ENCODE assay signal across 13 cellular contexts in the genomic region with DNA sequence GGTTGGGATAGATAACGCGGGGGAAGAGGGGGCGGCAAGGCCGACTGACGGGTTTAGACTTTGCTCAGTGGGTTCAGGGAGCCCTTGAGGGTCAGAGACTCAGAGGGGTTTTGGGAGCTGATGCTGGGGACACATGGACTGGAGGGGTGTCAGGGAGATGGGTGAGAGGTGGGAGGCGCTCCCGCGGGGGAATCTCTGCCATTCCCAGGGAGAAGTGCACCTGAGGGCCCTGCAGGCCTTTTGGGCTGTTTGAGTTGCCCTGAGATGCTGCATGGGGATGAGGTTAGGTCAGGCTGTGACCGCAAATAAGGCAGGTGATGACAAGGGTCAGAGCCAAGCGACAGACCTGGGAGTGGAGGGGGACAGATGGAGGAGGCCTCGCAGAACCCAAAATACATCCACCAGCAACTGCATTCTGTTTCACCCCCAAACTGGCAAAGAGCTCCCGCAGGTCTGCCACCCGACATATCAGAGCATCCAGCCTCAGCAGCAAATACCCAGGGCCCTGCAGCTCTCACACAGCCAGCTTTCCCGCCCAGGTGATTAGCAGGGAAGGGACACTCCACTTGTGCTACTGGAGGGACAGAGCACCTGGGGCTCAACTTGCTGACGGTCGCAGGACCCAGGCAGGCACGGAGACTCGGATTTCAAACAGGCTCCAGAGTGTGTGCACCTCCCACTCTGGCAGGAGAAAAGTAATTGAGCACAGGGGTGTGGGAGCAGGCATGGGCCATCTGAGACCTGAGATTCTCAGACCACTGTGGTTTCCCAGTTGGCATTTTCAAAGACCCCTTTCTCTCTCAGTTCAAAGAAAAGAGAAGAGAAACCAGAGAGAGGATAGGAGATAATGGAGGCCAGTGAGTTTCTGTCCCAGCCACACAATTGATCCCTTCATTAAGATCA. TPM values are rescaled to one million over a fixed set of nuclear protein-coding genes. Genes with fewer than 3 reads are reported as not detected.
DNase-seq lines count a peak whose midpoint lies in the region; ATAC-seq and TF ChIP-seq lines count a peak whose summit lies in the region.
"Had no signal": no experiment of that assay in that cellular context is flagged by ENCODE, and none has a peak within 500 bp of the region (broad histone marks: within the 10 kb centered on the region; RNA-seq: fewer than 3 reads in every experiment).

No MANE protein-coding gene starts in this region.

- 84% methylated on average over 18 of the region's 18 CpGs for WGBS in urinary bladder

- H3K4me3 ChIP-seq in cardiac muscle cell (no peak overlapping the region), urinary bladder (ENCODE audit: low read depth, low read length) (no peak overlapping the region)
- H3K4me3 ChIP-seq in CD8-positive, alpha-beta T cell (ENCODE audit: low read depth, low read length): no peak overlapping the region
- H3K4me3 ChIP-seq: SJSA1 had no signal

- H3K36me3 ChIP-seq in cardiac muscle cell (peaks cover 16% of the 10 kb centered on the region), urinary bladder (ENCODE audit: insufficient read depth) (no peaks in the 10 kb centered on the region)
- no peaks in the 10 kb centered on the region for H3K36me3 ChIP-seq in CD8-positive, alpha-beta T cell (ENCODE audit: insufficient read depth, low read length)
- H3K36me3 ChIP-seq: SJSA1 had no signal

- H3K27me3 Mint-ChIP-seq in nephron (ENCODE audit: low read depth): peaks cover 21% of the 10 kb centered on the region
- peaks cover 2% of the 10 kb centered on the region for H3K27me3 Mint-ChIP-seq in CD8-positive, alpha-beta T cell (ENCODE audit: low read depth)
- H3K27me3 Mint-ChIP-seq: activated naive CD4-positive, alpha-beta T cell treated with anti-CD3 and anti-CD28 coated beads, Interleukin-2, amount 50 U/mL, for 24 hours; dendritic cell treated with granulocyte-macrophage colony-stimulating factor and Interleukin-4, amounts not matched to agents 40 ng/mL and 50 ng/mL, for 4 days had no signal

- no peaks in the 10 kb centered on the region for H3K9me3 Mint-ChIP-seq in nephron
- no peaks in the 10 kb centered on the region for H3K9me3 Mint-ChIP-seq in CD8-positive, alpha-beta T cell
- H3K9me3 Mint-ChIP-seq: activated naive CD4-positive, alpha-beta T cell treated with anti-CD3 and anti-CD28 coated beads, Interleukin-2, amount 50 U/mL, for 24 hours; dendritic cell treated with granulocyte-macrophage colony-stimulating factor and Interleukin-4, amounts not matched to agents 40 ng/mL and 50 ng/mL, for 4 days had no signal

- ATAC-seq in left cardiac atrium: no peak
- no peak for ATAC-seq in GM21515 (IDR thresholded peaks at IDR 0.05; ENCODE audit: unreplicated experiment)
- no peak for ATAC-seq in GM19395 (IDR thresholded peaks at IDR 0.05; ENCODE audit: unreplicated experiment)
- no peak for ATAC-seq in CD8-positive, alpha-beta T cell

- H3K4me1 Mint-ChIP-seq in nephron: peaks cover 36% of the 10 kb centered on the region
- H3K4me1 Mint-ChIP-seq in CD8-positive, alpha-beta T cell (ENCODE audit: low read depth): no peaks in the 10 kb centered on the region
- H3K4me1 Mint-ChIP-seq: activated naive CD4-positive, alpha-beta T cell treated with anti-CD3 and anti-CD28 coated beads, Interleukin-2, amount 50 U/mL, for 24 hours had no signal

- H3K27me3 ChIP-seq in cardiac muscle cell: no peaks in the 10 kb centered on the region
- no peaks in the 10 kb centered on the region for H3K27me3 ChIP-seq in CD8-positive, alpha-beta T cell (ENCODE audit: insufficient read depth, low read length)
- H3K27me3 ChIP-seq: SJSA1 had no signal

- peak overlapping the region; percentile 8 to 63 (median 31) for H3K27ac Mint-ChIP-seq in nephron
- no peak overlapping the region for H3K27ac Mint-ChIP-seq in CD8-positive, alpha-beta T cell
- H3K27ac Mint-ChIP-seq: activated naive CD4-positive, alpha-beta T cell treated with anti-CD3 and anti-CD28 coated beads, Interleukin-2, amount 50 U/mL, for 24 hours; dendritic cell treated with granulocyte-macrophage colony-stimulating factor and Interleukin-4, amounts not matched to agents 40 ng/mL and 50 ng/mL, for 4 days had no signal

- H3K4me1 ChIP-seq in cardiac muscle cell (ENCODE audit: low read depth): peaks cover 48% of the 10 kb centered on the region
- peaks cover 4% of the 10 kb centered on the region for H3K4me1 ChIP-seq in urinary bladder (ENCODE audit: insufficient read depth)
- H3K4me1 ChIP-seq in CD8-positive, alpha-beta T cell (ENCODE audit: insufficient read depth, low read length): no peaks in the 10 kb centered on the region
- H3K4me1 ChIP-seq: SJSA1 had no signal

- DNase-seq in cardiac muscle cell (ENCODE audit: low read depth in 1 of 2, low spot score in 1 of 2) (peak in 1 of 2 donors; percentile 50), left cardiac atrium (no peak)
- DNase-seq in CD8-positive, alpha-beta T cell: no peak
- DNase-seq: NCI-H526, small intestine had no signal

- no peaks in the 10 kb centered on the region for H3K9me3 ChIP-seq in cardiac muscle cell (ENCODE audit: low read depth)
- H3K9me3 ChIP-seq in CD8-positive, alpha-beta T cell (ENCODE audit: low read length): no peaks in the 10 kb centered on the region
- H3K9me3 ChIP-seq: SJSA1 had no signal

- H3K27ac ChIP-seq in cardiac muscle cell: peak overlapping the region; percentile 92
- H3K27ac ChIP-seq in cingulate gyrus (ENCODE audit: low read depth, low read length): peak overlapping the region; percentile 42
- peak overlapping the region; percentile 76 for H3K27ac ChIP-seq in urinary bladder (ENCODE audit: low read depth)
- no peak overlapping the region for H3K27ac ChIP-seq in CD8-positive, alpha-beta T cell (ENCODE audit: low read depth, low read length)
- H3K27ac ChIP-seq: SJSA1 had no signal

- no peak overlapping the region for H3K4me3 Mint-ChIP-seq in nephron
- no peak overlapping the region for H3K4me3 Mint-ChIP-seq in CD8-positive, alpha-beta T cell
- H3K4me3 Mint-ChIP-seq: activated naive CD4-positive, alpha-beta T cell treated with anti-CD3 and anti-CD28 coated beads, Interleukin-2, amount 50 U/mL, for 24 hours; dendritic cell treated with granulocyte-macrophage colony-stimulating factor and Interleukin-4, amounts not matched to agents 40 ng/mL and 50 ng/mL, for 4 days had no signal

- POLR2A ChIA-PET in CD8-positive, alpha-beta T cell (lab: Charles Lee): no interaction called here

- CTCF ChIA-PET in CD8-positive, alpha-beta T cell (lab: Charles Lee): no interaction called here

- H3K36me3 Mint-ChIP-seq in nephron (ENCODE audit: low read depth): no peaks in the 10 kb centered on the region
- H3K36me3 Mint-ChIP-seq in CD8-positive, alpha-beta T cell: no peaks in the 10 kb centered on the region
- H3K36me3 Mint-ChIP-seq: activated naive CD4-positive, alpha-beta T cell treated with anti-CD3 and anti-CD28 coated beads, Interleukin-2, amount 50 U/mL, for 24 hours had no signal

- intact Hi-C loops in left cardiac atrium (cut with DNase I): loop anchor here in 1 of 2 donors (10.0 kb wide), 1 partner anchor 67 kb away; no protein-coding TSS in a partner anchor
- intact Hi-C loops in CD8-positive, alpha-beta T cell (cut with DNase I, micrococcal nuclease): no loop called here

- no peak for TF ChIP-seq CTCF in cardiac muscle cell (IDR thresholded peaks at IDR 0.05; ENCODE audit: low read depth, low read length)
- no peak for TF ChIP-seq CTCF in nephron (IDR thresholded peaks at IDR 0.05; ENCODE audit: unreplicated experiment in 3 of 3)
- TF ChIP-seq CTCF in CD8-positive, alpha-beta T cell (IDR thresholded peaks at IDR 0.05): no peak

RNA-seq across cellular contexts. Expression of a gene that starts 26.4 kb away (rescaled TPM):
- total RNA-seq in cardiac muscle cell: 61.4 and 75.7 TPM in 2 replicates
- 168 and 219 TPM in 2 replicates for polyA plus RNA-seq in cardiac muscle cell
- total RNA-seq in left cardiac atrium: 100 to 1,000 TPM; 142 to 149 TPM
- total RNA-seq in urinary bladder: 9.3 TPM
- 36.6 TPM for polyA plus RNA-seq in urinary bladder
- total RNA-seq in CD8-positive, alpha-beta T cell: under 1 TPM; 0.11 TPM
- total RNA-seq: SJSA1 had no signal
